ENCODE assay signal across 24 cellular contexts in the genomic region with DNA sequence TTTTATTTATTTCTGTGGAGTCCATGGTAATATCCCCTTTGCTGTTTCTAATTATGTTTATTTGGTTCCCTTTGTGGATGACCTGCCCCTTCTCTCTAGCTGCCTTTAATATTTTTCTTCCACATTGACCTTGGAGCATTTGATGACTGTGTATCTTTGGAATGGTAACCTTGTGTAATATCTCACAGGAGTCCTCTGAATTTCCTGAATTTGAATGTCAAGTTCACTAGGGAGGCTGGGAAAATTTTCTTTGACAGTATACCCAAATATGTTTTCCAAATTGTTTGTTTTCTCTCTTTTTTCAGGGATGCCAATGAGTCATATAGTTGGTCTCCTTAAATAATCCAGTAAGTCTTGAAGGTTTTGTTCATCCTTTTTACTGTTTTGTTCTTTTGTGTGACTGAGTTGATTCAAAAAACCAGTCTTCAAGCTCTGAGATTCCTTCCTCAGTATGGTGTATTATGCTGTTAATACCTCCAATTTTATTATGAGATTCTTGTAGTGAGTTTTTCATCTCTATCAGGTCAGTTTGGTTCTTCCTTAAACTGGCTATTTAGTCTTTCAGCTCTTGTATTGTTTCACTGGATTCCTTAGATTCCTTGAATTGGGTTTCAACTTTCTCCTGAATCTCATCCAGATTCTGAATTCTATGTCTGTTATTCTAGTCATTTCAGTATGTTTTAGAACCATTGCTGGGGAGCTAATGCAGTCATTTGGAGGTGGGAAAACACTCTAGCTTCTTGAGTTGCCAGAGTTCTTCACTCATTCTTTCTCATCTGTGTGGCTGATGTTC.
DNase-seq lines count a peak whose midpoint lies in the region; ATAC-seq, FAIRE-seq and TF ChIP-seq lines count a peak whose summit lies in the region.
"Had no signal": no experiment of that assay in that cellular context is flagged by ENCODE, and none has a peak within 500 bp of the region (broad histone marks: within the 10 kb centered on the region; RNA-seq: fewer than 3 reads in every experiment).

No MANE protein-coding gene starts in this region.

- no peak for TF ChIP-seq EP300 in stomach (IDR thresholded peaks at IDR 0.05)

- H3K4me1 ChIP-seq in SJSA1 (replicated peaks) (peaks cover 38% of the 10 kb centered on the region), kidney (ENCODE audit: control insufficient read depth in 1 of 2, insufficient read depth in 1 of 2, low read depth in 1 of 2, low read length in 2 of 2) (no peaks in the 10 kb centered on the region), stomach (no peaks in the 10 kb centered on the region)

- TF ChIP-seq POLR2A in stomach (IDR thresholded peaks at IDR 0.05), result no peak

- DNase-seq in EL, result peak; percentile 90
- DNase-seq in SJSA1 (ENCODE audit: low read depth in 1 of 2, low spot score in 2 of 2), result peak in 1 of 2 experiments; percentile 77
- peak; percentile 90 for DNase-seq in fibroblast of gingiva (ENCODE audit: low read depth)
- peak; percentile 80 for DNase-seq in renal cortical epithelial cell (ENCODE audit: low read depth)
- no peak for DNase-seq in kidney
- DNase-seq in stomach, result no peak
- no peak for DNase-seq in NCI-H2081 treated with DMSO at 0.1 percent for 48 hours (lab: John Stamatoyannopoulos, UW)
- DNase-seq: activated CD4-positive, alpha-beta T cell treated with anti-CD3 and anti-CD28 coated beads, Interleukin-2, amount 10 ng/mL, durations not matched to agents 7 days and 5 days; activated naive CD8-positive, alpha-beta T cell treated with anti-CD3 and anti-CD28 coated beads, Interleukin-2, amount 50 U/mL, for 24 hours; activated T-cell treated with anti-CD3 and anti-CD28 coated beads, Interleukin-2, amount 50 U/mL, for 24 hours; C1 segment of cervical spinal cord; DMS53; NCI-H1436 treated with DMSO at 0.1 percent for 48 hours; NCI-H345; right cardiac atrium; SIG-M5; stimulated activated CD4-positive, alpha-beta T cell treated with anti-CD3 and anti-CD28 coated beads, Interleukin-4, amount 100 ng/mL, for 4 hours; T1000 had no signal

- H3K27ac ChIP-seq in SJSA1, result peak overlapping the region; percentile 72
- H3K27ac ChIP-seq in kidney (ENCODE audit: low read depth in 2 of 2, low read length in 2 of 2), result no peak overlapping the region
- H3K27ac ChIP-seq in stomach, result no peak overlapping the region
- H3K27ac ChIP-seq: coronary artery, HL-60, KMS-11 had no signal

- no peak for FAIRE-seq in kidney (lab: Jason Lieb, UNC)

- H3K27me3 ChIP-seq in SJSA1 (replicated peaks) (no peaks in the 10 kb centered on the region), stomach (no peaks in the 10 kb centered on the region)

- no peaks in the 10 kb centered on the region for H3K9me3 ChIP-seq in SJSA1 (replicated peaks)
- H3K9me3 ChIP-seq in kidney (ENCODE audit: control insufficient read depth in 1 of 2, low read length in 2 of 2), result no peaks in the 10 kb centered on the region
- H3K9me3 ChIP-seq in stomach, result no peaks in the 10 kb centered on the region

- no peak for TF ChIP-seq CTCF in kidney (IDR thresholded peaks at IDR 0.05; ENCODE audit: borderline replicate concordance, extremely low read depth, insufficient read depth)
- no peak for TF ChIP-seq CTCF in stomach (IDR thresholded peaks at IDR 0.05)

- no peak for ATAC-seq in GM21447 (IDR thresholded peaks at IDR 0.05; ENCODE audit: unreplicated experiment)
- ATAC-seq: activated naive CD8-positive, alpha-beta T cell treated with anti-CD3 and anti-CD28 coated beads, Interleukin-2, amount 50 U/mL, for 24 hours; esophagus mucosa; right cardiac atrium had no signal

- no peaks in the 10 kb centered on the region for H3K36me3 ChIP-seq in SJSA1
- no peaks in the 10 kb centered on the region for H3K36me3 ChIP-seq in kidney (ENCODE audit: control insufficient read depth in 1 of 2, insufficient read depth in 2 of 2, low read length in 2 of 2)
- no peaks in the 10 kb centered on the region for H3K36me3 ChIP-seq in stomach

- H3K4me3 ChIP-seq in SJSA1, result no peak overlapping the region
- H3K4me3 ChIP-seq in kidney (ENCODE audit: low read length in 2 of 2), result no peak overlapping the region
- H3K4me3 ChIP-seq in stomach, result no peak overlapping the region
- H3K4me3 ChIP-seq: coronary artery, lung had no signal

- H3K9ac ChIP-seq in kidney (ENCODE audit: low read length in 2 of 2), result no peak overlapping the region
- H3K9ac ChIP-seq: KMS-11 had no signal

- intact Hi-C loops in kidney (cut with DNase I), result no loop called here
- intact Hi-C loops in stomach (cut with DNase I; ENCODE audit: low total_unique reads), result no loop called here

Comparison
In these comparisons a context has a peak if more than half of its experiments do, and no peak if none do; other contexts are left out.
1. DNase-seq: peak in EL (single experiment), fibroblast of gingiva (single experiment) and renal cortical epithelial cell (single experiment); none in kidney (single experiment), stomach (single experiment) and NCI-H2081 treated with DMSO at 0.1 percent for 48 hours (single experiment).